In genomic region chr7:2869981-2870380, GRCh38 we compare ENCODE assay signal across 7 cellular contexts. TPM values are rescaled to one million over a fixed set of nuclear protein-coding genes. Genes with fewer than 3 reads are reported as not detected.
DNase-seq lines count a peak whose midpoint lies in the region; ATAC-seq and TF ChIP-seq lines count a peak whose summit lies in the region.

No MANE protein-coding gene starts in this region.

- H2AFZ ChIP-seq in GM23338, result peak overlapping the region; percentile 93
- peak overlapping the region; percentile 79 for H2AFZ ChIP-seq in neuronal stem cell (ENCODE audit: low read length)

- H3K4ac ChIP-seq in neuronal stem cell (ENCODE audit: low read length), result no peak overlapping the region

- H3K4me3 Mint-ChIP-seq in CD4-positive, alpha-beta T cell, result peak overlapping the region; percentile 86
- H3K4me3 Mint-ChIP-seq in GM23338, result no peak overlapping the region
- peak overlapping the region; percentile 10 for H3K4me3 Mint-ChIP-seq in activated T-helper 2 cell treated with anti-CD3 and anti-CD28 coated beads, Interferon-gamma antibody, Interleukin-2, Interleukin-4, amounts not matched to agents 10 μg/mL and 5 μg/mL and 100 μg/mL, durations not matched to agents 14 hours and 24 hours and 36 hours (ENCODE audit: low read depth)

- peak overlapping the region; percentile 10 for H3K14ac ChIP-seq in neuronal stem cell (ENCODE audit: low read length)

- DNase-seq in CD4-positive, alpha-beta T cell, result no peak
- DNase-seq in GM23338 (ENCODE audit: low spot score) (no peak), neuronal stem cell (ENCODE audit: low spot score) (no peak), Peyer's patch (no peak), NCI-H345 (lab: John Stamatoyannopoulos, UW) (no peak), testis (no peak)
- no peak for DNase-seq in activated T-helper 2 cell treated with anti-CD3 and anti-CD28 coated beads, Interferon-gamma antibody, Interleukin-2, Interleukin-4, amounts not matched to agents 10 μg/mL and 5 μg/mL and 100 μg/mL, durations not matched to agents 14 hours and 24 hours and 36 hours (ENCODE audit: low spot score)

- H2BK120ac ChIP-seq in neuronal stem cell (ENCODE audit: low read depth, low read length), result no peak overlapping the region

- peaks cover 4% of the 10 kb centered on the region; the same call in 1 of the 2 replicates for H3K4me1 ChIP-seq in GM23338 (ENCODE audit: insufficient read depth)
- H3K4me1 ChIP-seq in neuronal stem cell (ENCODE audit: control insufficient read depth in 2 of 2, insufficient read depth in 1 of 2, low read depth in 1 of 2, low read length in 2 of 2), result peaks cover 6 to 15% of the 10 kb centered on the region in 2 donors
- H3K4me1 ChIP-seq in Peyer's patch, result peaks cover 0 to 8% (median 1%) of the 10 kb centered on the region in 4 donors
- H3K4me1 ChIP-seq in testis, result no peaks in the 10 kb centered on the region

- H3K4me2 ChIP-seq in GM23338 (no peak overlapping the region), neuronal stem cell (ENCODE audit: insufficient read depth, low read length, poor library complexity, severe bottlenecking) (no peak overlapping the region)

- H3K27ac Mint-ChIP-seq in CD4-positive, alpha-beta T cell, result peak overlapping the region; percentile 81
- H3K27ac Mint-ChIP-seq in GM23338, result peak overlapping the region; percentile 77; the same call in 1 of the 2 replicates
- H3K27ac Mint-ChIP-seq in activated T-helper 2 cell treated with anti-CD3 and anti-CD28 coated beads, Interferon-gamma antibody, Interleukin-2, Interleukin-4, amounts not matched to agents 10 μg/mL and 5 μg/mL and 100 μg/mL, durations not matched to agents 14 hours and 24 hours and 36 hours, result peak overlapping the region; percentile 40

- H3F3A ChIP-seq in GM23338 (replicated peaks; ENCODE audit: low read depth), result no peaks in the 10 kb centered on the region

- no peak overlapping the region for H3K9ac ChIP-seq in neuronal stem cell (ENCODE audit: low read depth, low read length, poor library complexity)

- H2AK5ac ChIP-seq in neuronal stem cell (ENCODE audit: low read depth, low read length), result no peak overlapping the region

- no peaks in the 10 kb centered on the region for H3K79me1 ChIP-seq in neuronal stem cell (ENCODE audit: low read depth, low read length)

- ATAC-seq in CD4-positive, alpha-beta T cell (ENCODE audit: poor library complexity), result no peak
- ATAC-seq in GM23338, result no peak

- H3K9me2 ChIP-seq in GM23338 (ENCODE audit: insufficient read depth), result no peaks in the 10 kb centered on the region

- no peaks in the 10 kb centered on the region for H3K9me3 ChIP-seq in CD4-positive, alpha-beta T cell (ENCODE audit: control insufficient read depth, low read length)
- H3K9me3 ChIP-seq in neuronal stem cell (replicated peaks in 1 of 2; ENCODE audit: control insufficient read depth in 2 of 2, insufficient read depth in 1 of 2, low read depth in 1 of 2, low read length in 2 of 2) (no peaks in the 10 kb centered on the region), Peyer's patch (no peaks in the 10 kb centered on the region), testis (no peaks in the 10 kb centered on the region)

- no peaks in the 10 kb centered on the region for H3K9me3 Mint-ChIP-seq in CD4-positive, alpha-beta T cell
- H3K9me3 Mint-ChIP-seq in GM23338, result no peaks in the 10 kb centered on the region
- no peaks in the 10 kb centered on the region for H3K9me3 Mint-ChIP-seq in activated T-helper 2 cell treated with anti-CD3 and anti-CD28 coated beads, Interferon-gamma antibody, Interleukin-2, Interleukin-4, amounts not matched to agents 10 μg/mL and 5 μg/mL and 100 μg/mL, durations not matched to agents 14 hours and 24 hours and 36 hours

- peak overlapping the region; percentile 81 for H2BK15ac ChIP-seq in neuronal stem cell (ENCODE audit: low read length)

- no peak overlapping the region for H2BK12ac ChIP-seq in neuronal stem cell (ENCODE audit: low read length)

- no peaks in the 10 kb centered on the region for H3K79me2 ChIP-seq in GM23338 (replicated peaks; ENCODE audit: insufficient read depth)

- TF ChIP-seq POLR2A in Peyer's patch (IDR thresholded peaks at IDR 0.05) (no peak), testis (IDR thresholded peaks at IDR 0.05) (no peak)

- TF ChIP-seq CTCF in CD4-positive, alpha-beta T cell (IDR thresholded peaks at IDR 0.05), result no peak
- TF ChIP-seq CTCF in GM23338 (conservative IDR thresholded peaks at IDR 0.05; ENCODE audit: low read depth in 2 of 2) (no peak), Peyer's patch (IDR thresholded peaks at IDR 0.05) (no peak), testis (IDR thresholded peaks at IDR 0.05) (no peak)

- H3K4me3 ChIP-seq in GM23338, result no peak overlapping the region
- no peak overlapping the region for H3K4me3 ChIP-seq in neuronal stem cell (ENCODE audit: low read length in 2 of 2)
- peak overlapping the region in 2 of 4 donors; percentile 15 to 30 for H3K4me3 ChIP-seq in Peyer's patch
- no peak overlapping the region for H3K4me3 ChIP-seq in testis

- CTCF ChIA-PET in CD4-positive, alpha-beta T cell (lab: Charles Lee), result no interaction called here

- no peaks in the 10 kb centered on the region for H4K20me1 ChIP-seq in GM23338 (replicated peaks; ENCODE audit: insufficient read depth)

- no peak overlapping the region for H3K23ac ChIP-seq in neuronal stem cell (ENCODE audit: low read depth, low read length, poor library complexity)

- peak overlapping the region; percentile 94 for H4K8ac ChIP-seq in neuronal stem cell (ENCODE audit: low read depth, low read length)

- no peak overlapping the region for H2BK5ac ChIP-seq in neuronal stem cell (ENCODE audit: low read length)

- no peaks in the 10 kb centered on the region for H3K36me3 ChIP-seq in GM23338 (ENCODE audit: insufficient read depth)
- no peaks in the 10 kb centered on the region for H3K36me3 ChIP-seq in neuronal stem cell (replicated peaks in 1 of 2; ENCODE audit: control insufficient read depth in 2 of 2, insufficient read depth in 2 of 2, low read length in 2 of 2)
- H3K36me3 ChIP-seq in Peyer's patch, result no peaks in the 10 kb centered on the region
- no peaks in the 10 kb centered on the region for H3K36me3 ChIP-seq in testis (ENCODE audit: low read depth, missing control alignments)

- peaks cover 60% of the 10 kb centered on the region for H3K4me1 Mint-ChIP-seq in CD4-positive, alpha-beta T cell (ENCODE audit: low read depth)
- peaks cover 21% of the 10 kb centered on the region for H3K4me1 Mint-ChIP-seq in GM23338
- H3K4me1 Mint-ChIP-seq in activated T-helper 2 cell treated with anti-CD3 and anti-CD28 coated beads, Interferon-gamma antibody, Interleukin-2, Interleukin-4, amounts not matched to agents 10 μg/mL and 5 μg/mL and 100 μg/mL, durations not matched to agents 14 hours and 24 hours and 36 hours (ENCODE audit: low read depth), result peaks cover 26% of the 10 kb centered on the region

- H3K18ac ChIP-seq in neuronal stem cell (ENCODE audit: low read length), result peak overlapping the region; percentile 89

- intact Hi-C loops in CD4-positive, alpha-beta T cell (cut with DNase I, micrococcal nuclease), result loop anchor here in 1 of 2 experiments (5.0 to 10.0 kb wide), 3 partner anchors 595 to 1607 kb away; no protein-coding TSS in a partner anchor
- intact Hi-C loops in activated T-helper 2 cell treated with anti-CD3 and anti-CD28 coated beads, Interferon-gamma antibody, Interleukin-2, Interleukin-4, amounts not matched to agents 10 μg/mL and 5 μg/mL and 100 μg/mL, durations not matched to agents 14 hours and 24 hours and 36 hours (cut with micrococcal nuclease), result loop anchor here (5.0 to 10.0 kb wide), 4 partner anchors 85 to 802 kb away; partner anchors contain the start of gene SDK1
- intact Hi-C loops in testis (cut with DNase I; ENCODE audit: low total_unique reads), result no loop called here

- POLR2A ChIA-PET in CD4-positive, alpha-beta T cell (lab: Charles Lee), result no interaction called here

- WGBS in neuronal stem cell (ENCODE audit: extremely low coverage in 2 of 2, insufficient read length in 2 of 2, insufficient replicate concordance in 1 of 2), 2 donors, result no CpG with 5 or more reads among the region's 15 CpGs
- WGBS in testis, 2 donors, result 82% methylated on average over 12 to 15 of the region's 15 CpGs

- H3K27me3 ChIP-seq in CD4-positive, alpha-beta T cell (ENCODE audit: control insufficient read depth, insufficient read depth, low read length), result no peaks in the 10 kb centered on the region
- H3K27me3 ChIP-seq in GM23338 (ENCODE audit: insufficient read depth) (no peaks in the 10 kb centered on the region), neuronal stem cell (ENCODE audit: control insufficient read depth in 3 of 3, insufficient read depth in 3 of 3, low read depth in 1 of 3, low read length in 3 of 3) (no peaks in the 10 kb centered on the region), Peyer's patch (no peaks in the 10 kb centered on the region), testis (no peaks in the 10 kb centered on the region)

- peak overlapping the region; percentile 5 for H3K27ac ChIP-seq in CD4-positive, alpha-beta T cell (ENCODE audit: low read depth, low read length)
- H3K27ac ChIP-seq in GM23338 (ENCODE audit: low read depth) (no peak overlapping the region), neuronal stem cell (replicated peaks; ENCODE audit: low read length) (no peak overlapping the region), Peyer's patch (peak overlapping the region in 1 of 4 donors; percentile 57), testis (peak overlapping the region in 1 of 2 donors; percentile 26)

- no peaks in the 10 kb centered on the region for H3K36me3 Mint-ChIP-seq in CD4-positive, alpha-beta T cell (ENCODE audit: low read depth)
- no peaks in the 10 kb centered on the region for H3K36me3 Mint-ChIP-seq in GM23338 (ENCODE audit: low read depth)
- H3K36me3 Mint-ChIP-seq in activated T-helper 2 cell treated with anti-CD3 and anti-CD28 coated beads, Interferon-gamma antibody, Interleukin-2, Interleukin-4, amounts not matched to agents 10 μg/mL and 5 μg/mL and 100 μg/mL, durations not matched to agents 14 hours and 24 hours and 36 hours (ENCODE audit: low read depth), result no peaks in the 10 kb centered on the region

- no peaks in the 10 kb centered on the region for H3K27me3 Mint-ChIP-seq in CD4-positive, alpha-beta T cell
- H3K27me3 Mint-ChIP-seq in GM23338 (ENCODE audit: insufficient read depth, low read depth, poor library complexity), result peaks cover 7% of the 10 kb centered on the region
- H3K27me3 Mint-ChIP-seq in activated T-helper 2 cell treated with anti-CD3 and anti-CD28 coated beads, Interferon-gamma antibody, Interleukin-2, Interleukin-4, amounts not matched to agents 10 μg/mL and 5 μg/mL and 100 μg/mL, durations not matched to agents 14 hours and 24 hours and 36 hours (ENCODE audit: low read depth), result no peaks in the 10 kb centered on the region

- no peak overlapping the region for H4K91ac ChIP-seq in neuronal stem cell (ENCODE audit: low read depth, low read length, poor library complexity)

RNA-seq across cellular contexts. Expression of gene GNA12, which starts 25.9 kb away (rescaled TPM):
- 10 to 100 TPM; 16.0 to 16.1 TPM for total RNA-seq in CD4-positive, alpha-beta T cell
- 87.7 and 99.8 TPM in 2 replicates for total RNA-seq in GM23338 (2014; rRNA removed; shearing (Covaris generic))
- polyA plus RNA-seq in GM23338 (2016; fragmentation: Nextera tagmentation; extraction: Ambion mirVana) (24.0 and 25.2 TPM in 2 replicates), testis (ENCODE audit: insufficient read depth, low read depth, low replicate concordance) (53.2 TPM)
- total RNA-seq in activated T-helper 2 cell treated with anti-CD3 and anti-CD28 coated beads, Interferon-gamma antibody, Interleukin-2, Interleukin-4, amounts not matched to agents 10 μg/mL and 5 μg/mL and 100 μg/mL, durations not matched to agents 14 hours and 24 hours and 36 hours, result 40.9 and 41.4 TPM in 2 replicates
- polyA plus RNA-seq in neuronal stem cell (2013, experiment 1 of 2), result 37.0 TPM
- polyA plus RNA-seq in neuronal stem cell (2013, experiment 2 of 2), result 36.5 TPM
- total RNA-seq in Peyer's patch (10 to 100 TPM; 11.0 to 68.5 (median 20.4) TPM), testis (10 to 100 TPM; 50.0 to 69.6 TPM)
